8 cellular contexts compared by ENCODE assay signal in genomic region chr16:69187387-69187890, GRCh38. TPM values are rescaled to one million over a fixed set of nuclear protein-coding genes. Genes with fewer than 3 reads are reported as not detected.
A peak's percentile ranks its signal among the peaks of the same experiment; 100 is the strongest.
DNase-seq lines count a peak whose midpoint lies in the region; ATAC-seq lines count a peak whose summit lies in the region.

No MANE protein-coding gene starts in this region.

- peaks cover 49% of the 10 kb centered on the region for H3K4me1 Mint-ChIP-seq in activated CD4-positive, alpha-beta T cell treated with anti-CD3 and anti-CD28 coated beads, Interleukin-2, amount 10 ng/mL, durations not matched to agents 7 days and 5 days

- H3K4me3 ChIP-seq in HUES64 (ENCODE audit: low read length), result peak overlapping the region; percentile 97
- peak overlapping the region; percentile 88 for H3K4me3 ChIP-seq in duodenal mucosa (ENCODE audit: low read depth in 1 of 2, low read length in 2 of 2)

- H3K27me3 ChIP-seq in HUES64 (ENCODE audit: insufficient read depth, low read length), result no peaks in the 10 kb centered on the region
- H3K27me3 ChIP-seq in duodenal mucosa (ENCODE audit: control insufficient read depth in 1 of 2, insufficient read depth in 2 of 2, low read length in 2 of 2), result no peaks in the 10 kb centered on the region

- peaks cover 2% of the 10 kb centered on the region for H3K9me3 Mint-ChIP-seq in activated CD4-positive, alpha-beta T cell treated with anti-CD3 and anti-CD28 coated beads, Interleukin-2, amount 10 ng/mL, durations not matched to agents 7 days and 5 days

- peak overlapping the region; percentile 92 for H3K27ac Mint-ChIP-seq in activated CD4-positive, alpha-beta T cell treated with anti-CD3 and anti-CD28 coated beads, Interleukin-2, amount 10 ng/mL, durations not matched to agents 7 days and 5 days

- H3K27me3 Mint-ChIP-seq in activated CD4-positive, alpha-beta T cell treated with anti-CD3 and anti-CD28 coated beads, Interleukin-2, amount 10 ng/mL, durations not matched to agents 7 days and 5 days, result no peaks in the 10 kb centered on the region

- CTCF ChIA-PET in activated CD4-positive, alpha-beta T cell treated with anti-CD3 and anti-CD28 coated beads, Interleukin-2, amount 10 ng/mL, durations not matched to agents 7 days and 5 days (lab: Charles Lee), result interaction anchor here (0.6 to 1.7 kb wide), 6 partner anchors 12 to 144 kb away, joined by 3 to 6 read pairs (median 3); no protein-coding TSS in a partner anchor

- H3K4me1 ChIP-seq in HUES64 (ENCODE audit: insufficient read depth, low read length) (peaks cover 14% of the 10 kb centered on the region), duodenal mucosa (ENCODE audit: control insufficient read depth in 1 of 2, insufficient read depth in 2 of 2, low read length in 2 of 2) (peaks cover 13 to 23% of the 10 kb centered on the region in 2 donors)

- POLR2A ChIA-PET in activated CD4-positive, alpha-beta T cell treated with anti-CD3 and anti-CD28 coated beads, Interleukin-2, amount 10 ng/mL, durations not matched to agents 7 days and 5 days (lab: Charles Lee), result interaction anchor here (0.7 kb wide), 1 partner anchor 959 kb away, joined by 4 read pairs; no protein-coding TSS in a partner anchor

- under 1% methylated on average over 66 of the region's 66 CpGs for WGBS in HUES64

- H3K27ac ChIP-seq in HUES64 (ENCODE audit: low read depth, low read length) (peak overlapping the region; percentile 68; the same call in 1 of the 2 replicates), duodenal mucosa (ENCODE audit: low read depth, low read length) (peak overlapping the region; percentile 85)

- peak overlapping the region; percentile 88 for H3K4me3 Mint-ChIP-seq in activated CD4-positive, alpha-beta T cell treated with anti-CD3 and anti-CD28 coated beads, Interleukin-2, amount 10 ng/mL, durations not matched to agents 7 days and 5 days

- H3K9me3 ChIP-seq in HUES64 (ENCODE audit: insufficient read depth, low read depth, low read length) (no peaks in the 10 kb centered on the region), duodenal mucosa (ENCODE audit: control insufficient read depth in 1 of 2, low read length in 2 of 2) (no peaks in the 10 kb centered on the region)

- H3K36me3 ChIP-seq in HUES64 (ENCODE audit: insufficient read depth, low read length) (no peaks in the 10 kb centered on the region), duodenal mucosa (ENCODE audit: control insufficient read depth in 1 of 2, insufficient read depth in 2 of 2, low read length in 2 of 2) (no peaks in the 10 kb centered on the region)

- ATAC-seq in GM21360 (IDR thresholded peaks at IDR 0.05; ENCODE audit: unreplicated experiment), result peak; percentile 31

- DNase-seq in COLO829 (ENCODE audit: low spot score) (peak; percentile 12), lung microvascular endothelial cell (ENCODE audit: low read depth in 2 of 2) (peak; percentile 53 to 61), cerebellar nuclear complex (lab: John Stamatoyannopoulos, UW) (no peak)
- DNase-seq in activated CD4-positive, alpha-beta T cell treated with anti-CD3 and anti-CD28 coated beads, Interleukin-2, amount 10 ng/mL, durations not matched to agents 7 days and 5 days, result peak; percentile 50
- DNase-seq in stimulated activated CD8-positive, alpha-beta memory T cell treated with anti-CD3 and anti-CD28 coated beads, Interleukin-4, amount 100 ng/mL, for 1 hour (ENCODE audit: low read depth in 2 of 2, low spot score in 1 of 2), result peak; percentile 2 to 3

- H3K9ac ChIP-seq in HUES64 (ENCODE audit: low read depth, low read length), result peak overlapping the region; percentile 94
- peak overlapping the region; percentile 68 to 71 for H3K9ac ChIP-seq in duodenal mucosa (ENCODE audit: low read depth in 1 of 2, low read length in 2 of 2)

- H3K36me3 Mint-ChIP-seq in activated CD4-positive, alpha-beta T cell treated with anti-CD3 and anti-CD28 coated beads, Interleukin-2, amount 10 ng/mL, durations not matched to agents 7 days and 5 days (ENCODE audit: low read depth), result peaks cover 12% of the 10 kb centered on the region

RNA-seq across cellular contexts. Expression of gene SNTB2, which starts 0.5 kb away (rescaled TPM):
- 7.4 TPM for polyA plus RNA-seq in HUES64 (2013, experiment 1 of 2)
- polyA plus RNA-seq in HUES64 (2013, experiment 2 of 2), result 6.3 TPM
- total RNA-seq in activated CD4-positive, alpha-beta T cell treated with anti-CD3 and anti-CD28 coated beads, Interleukin-2, amount 10 ng/mL, durations not matched to agents 7 days and 5 days, result 10 to 100 TPM; 20.2 to 25.3 TPM
- 39.0 and 72.0 TPM in 2 replicates for total RNA-seq in lung microvascular endothelial cell

RNA-seq across cellular contexts. Expression of gene UTP4, which starts 55.0 kb away (rescaled TPM):
- polyA plus RNA-seq in HUES64 (2013, experiment 1 of 2), result 90.1 TPM
- 78.6 TPM for polyA plus RNA-seq in HUES64 (2013, experiment 2 of 2)
- 10 to 100 TPM; 51.8 to 53.2 TPM for total RNA-seq in activated CD4-positive, alpha-beta T cell treated with anti-CD3 and anti-CD28 coated beads, Interleukin-2, amount 10 ng/mL, durations not matched to agents 7 days and 5 days
- 11.1 and 11.7 TPM in 2 replicates for total RNA-seq in lung microvascular endothelial cell

RNA-seq across cellular contexts. Expression of gene CHTF8, which starts 55.1 kb away (rescaled TPM):
- 115 TPM for polyA plus RNA-seq in HUES64 (2013, experiment 1 of 2)
- polyA plus RNA-seq in HUES64 (2013, experiment 2 of 2), result 120 TPM
- total RNA-seq in activated CD4-positive, alpha-beta T cell treated with anti-CD3 and anti-CD28 coated beads, Interleukin-2, amount 10 ng/mL, durations not matched to agents 7 days and 5 days, result 100 to 1,000 TPM; 132 to 165 TPM
- total RNA-seq in lung microvascular endothelial cell, result 60.4 and 62.3 TPM in 2 replicates

Comparison
In these comparisons a context has a peak if more than half of its experiments do, and no peak if none do; other contexts are left out.
1. DNase-seq: peak in COLO829 (single experiment), activated CD4-positive, alpha-beta T cell treated with anti-CD3 and anti-CD28 coated beads, Interleukin-2, amount 10 ng/mL, durations not matched to agents 7 days and 5 days (single experiment), lung microvascular endothelial cell (2 of 2) and stimulated activated CD8-positive, alpha-beta memory T cell treated with anti-CD3 and anti-CD28 coated beads, Interleukin-4, amount 100 ng/mL, for 1 hour (2 of 2); none in cerebellar nuclear complex (0 of 2).